ENCODE assay signal across 14 cellular contexts in genomic region chr1:232962761-232963357, GRCh38. TPM values are rescaled to one million over a fixed set of nuclear protein-coding genes. Genes with fewer than 3 reads are reported as not detected.
DNase-seq lines count a peak whose midpoint lies in the region; ATAC-seq, FAIRE-seq and TF ChIP-seq lines count a peak whose summit lies in the region.
"Had no signal": no experiment of that assay in that cellular context is flagged by ENCODE, and none has a peak within 500 bp of the region (broad histone marks: within the 10 kb centered on the region; RNA-seq: fewer than 3 reads in every experiment).

No MANE protein-coding gene starts in this region.

- H3K9me3 ChIP-seq in heart left ventricle (peaks cover 0 to 12% (median 3%) of the 10 kb centered on the region in 12 donors), esophagus muscularis mucosa (peaks cover 0 to 8% (median 3%) of the 10 kb centered on the region in 4 donors), vagina (no peaks in the 10 kb centered on the region)
- H3K9me3 ChIP-seq: testis had no signal

- H3K9me3 Mint-ChIP-seq in stimulated activated naive B cell treated with anti-CD40 and anti-IgM and Interleukin-4, amounts not matched to agents 10 μg/mL and 1 μg/mL and 100 μg/mL, for 72 hours: peaks cover 6% of the 10 kb centered on the region in 2 donors

- H3K4me3 ChIP-seq in heart left ventricle (peak overlapping the region in 5 of 12 donors; percentile 5 to 36 (median 10)), esophagus muscularis mucosa (peak overlapping the region in 2 of 4 donors; percentile 5 to 9), vagina (peak overlapping the region in 1 of 2 donors; percentile 1)
- H3K4me3 ChIP-seq: ascending aorta, testis had no signal

- intact Hi-C loops in heart left ventricle (cut with DNase I): loop anchor here in 3 of 10 donors (10.0 kb wide), 2 partner anchors 158 to 328 kb away; partner anchors contain the start of genes SIPA1L2 (in 2 of the 3) and MAP10 (in 1 of the 3)
- intact Hi-C loops in Right ventricle myocardium inferior (cut with DNase I): no loop called here
- intact Hi-C loops in esophagus muscularis mucosa (cut with DNase I): no loop called here
- intact Hi-C loops in vagina (cut with DNase I): no loop called here

- no peak for DNase-seq in heart left ventricle
- DNase-seq in Right ventricle myocardium inferior (ENCODE audit: missing footprints): no peak
- no peak for DNase-seq in esophagus muscularis mucosa (ENCODE audit: extremely low spot score)
- no peak for DNase-seq in omental fat pad (ENCODE audit: low spot score)
- no peak for DNase-seq in vagina (ENCODE audit: extremely low spot score in 2 of 2)
- DNase-seq in stimulated activated naive B cell treated with anti-CD40 and anti-IgM and Interleukin-4, amounts not matched to agents 10 μg/mL and 1 μg/mL and 100 μg/mL, for 72 hours: no peak
- no peak for DNase-seq in activated effector memory CD4-positive, alpha-beta T cell treated with Interleukin-2 at 50 U/mL for 16 hours
- no peak for DNase-seq in frontal cortex (ENCODE audit: low spot score in 2 of 2)
- DNase-seq: activated CD4-positive, CD25-positive, alpha-beta regulatory T cell treated with anti-CD3 and anti-CD28 coated beads, Interleukin-2, amount 50 U/mL, for 72 hours; NCI-H2171 treated with DMSO at 0.1 percent for 48 hours; testis had no signal

- no peak overlapping the region for H3K4me3 Mint-ChIP-seq in stimulated activated naive B cell treated with anti-CD40 and anti-IgM and Interleukin-4, amounts not matched to agents 10 μg/mL and 1 μg/mL and 100 μg/mL, for 72 hours

- FAIRE-seq in frontal cortex (lab: Jason Lieb, UNC): no peak
- FAIRE-seq: A204.1 had no signal

- no peaks in the 10 kb centered on the region for H3K27me3 Mint-ChIP-seq in stimulated activated naive B cell treated with anti-CD40 and anti-IgM and Interleukin-4, amounts not matched to agents 10 μg/mL and 1 μg/mL and 100 μg/mL, for 72 hours

- 50 to 64% (median 56%) methylated on average over 3 of the region's 3 CpGs for WGBS in heart left ventricle, 4 donors
- 55% methylated on average over 3 of the region's 3 CpGs for WGBS in esophagus muscularis mucosa

- TF ChIP-seq CTCF in heart left ventricle (IDR thresholded peaks at IDR 0.05) (no peak), esophagus muscularis mucosa (IDR thresholded peaks at IDR 0.05) (no peak), omental fat pad (IDR thresholded peaks at IDR 0.05) (no peak), vagina (IDR thresholded peaks at IDR 0.05) (no peak)

- H3K27me3 ChIP-seq in heart left ventricle (no peaks in the 10 kb centered on the region), esophagus muscularis mucosa (no peaks in the 10 kb centered on the region), vagina (no peaks in the 10 kb centered on the region)
- H3K27me3 ChIP-seq: ascending aorta, testis had no signal

- ATAC-seq in heart left ventricle (no peak), Right ventricle myocardium inferior (no peak), omental fat pad (ENCODE audit: low FRiP score) (peak; percentile 74)
- no peak for ATAC-seq in stimulated activated naive B cell treated with anti-CD40 and anti-IgM and Interleukin-4, amounts not matched to agents 10 μg/mL and 1 μg/mL and 100 μg/mL, for 72 hours (replicated peaks)

- H3K27ac Mint-ChIP-seq in stimulated activated naive B cell treated with anti-CD40 and anti-IgM and Interleukin-4, amounts not matched to agents 10 μg/mL and 1 μg/mL and 100 μg/mL, for 72 hours: no peak overlapping the region

- TF ChIP-seq EP300 in esophagus muscularis mucosa (IDR thresholded peaks at IDR 0.05): no peak

- H3K4me1 Mint-ChIP-seq in stimulated activated naive B cell treated with anti-CD40 and anti-IgM and Interleukin-4, amounts not matched to agents 10 μg/mL and 1 μg/mL and 100 μg/mL, for 72 hours: peaks cover 6 to 7% of the 10 kb centered on the region in 2 donors

- TF ChIP-seq POLR2A in heart left ventricle (IDR thresholded peaks at IDR 0.05): no peak
- no peak for TF ChIP-seq POLR2A in esophagus muscularis mucosa (IDR thresholded peaks at IDR 0.05; ENCODE audit: low read depth)
- no peak for TF ChIP-seq POLR2A in vagina (IDR thresholded peaks at IDR 0.05)

- H3K36me3 Mint-ChIP-seq in stimulated activated naive B cell treated with anti-CD40 and anti-IgM and Interleukin-4, amounts not matched to agents 10 μg/mL and 1 μg/mL and 100 μg/mL, for 72 hours: peaks cover 44 to 47% of the 10 kb centered on the region in 2 donors

- H3K27ac ChIP-seq in heart left ventricle (peak overlapping the region in 9 of 12 donors; percentile 17 to 58 (median 46)), esophagus muscularis mucosa (replicated peaks in 1 of 4) (peak overlapping the region; percentile 39 to 58 (median 52)), vagina (peak overlapping the region; percentile 15)
- H3K27ac ChIP-seq: epithelial cell of prostate, testis had no signal

- peaks cover 0 to 52% (median 26%) of the 10 kb centered on the region in 12 donors for H3K4me1 ChIP-seq in heart left ventricle
- H3K4me1 ChIP-seq in esophagus muscularis mucosa: peaks cover 18 to 40% (median 26%) of the 10 kb centered on the region in 4 donors
- no peaks in the 10 kb centered on the region for H3K4me1 ChIP-seq in vagina
- H3K4me1 ChIP-seq: testis had no signal

- H3K36me3 ChIP-seq in heart left ventricle (peaks cover 0 to 39% (median 30%) of the 10 kb centered on the region in 9 donors), esophagus muscularis mucosa (peaks cover 7 to 39% (median 12%) of the 10 kb centered on the region in 4 donors), vagina (peaks cover 0 to 21% of the 10 kb centered on the region in 2 donors)

RNA-seq across cellular contexts. Expression of gene NTPCR, which starts 12.4 kb away (rescaled TPM):
- total RNA-seq in heart left ventricle (10 to 100 TPM; 29.6 to 62.9 (median 57.7) TPM), Right ventricle myocardium inferior (53.2 TPM), esophagus muscularis mucosa (10 to 100 TPM; 21.7 to 26.6 (median 24.6) TPM), omental fat pad (10 to 100 TPM; 18.5 to 32.9 (median 25.1) TPM), vagina (19.2 TPM), frontal cortex (12.6 TPM)
- polyA plus RNA-seq in heart left ventricle: 10 to 100 TPM; 70.3 to 81.8 TPM
